ENCODE assay signal across 8 cellular contexts in genomic region chr10:27742926-27743735, GRCh38. TPM values are rescaled to one million over a fixed set of nuclear protein-coding genes. Genes with fewer than 3 reads are reported as not detected.
DNase-seq lines count a peak whose midpoint lies in the region; ATAC-seq and TF ChIP-seq lines count a peak whose summit lies in the region.

No MANE protein-coding gene starts in this region.

- peak; percentile 23 for ATAC-seq in Right ventricle myocardium inferior
- ATAC-seq in activated T-helper 17 cell treated with anti-CD3 and anti-CD28 coated beads, Interleukin-2, amount 50 U/mL, for 72 hours (replicated peaks) = peak; percentile 11
- ATAC-seq in foreskin keratinocyte = peak; percentile 30
- ATAC-seq in HG03095 (IDR thresholded peaks at IDR 0.05; ENCODE audit: unreplicated experiment) = no peak
- ATAC-seq in GM18519 (IDR thresholded peaks at IDR 0.05; ENCODE audit: low FRiP score, unreplicated experiment) = no peak

- H3K27ac ChIP-seq in foreskin keratinocyte = no peak overlapping the region

- H3K9me3 Mint-ChIP-seq in activated T-helper 17 cell treated with anti-CD3 and anti-CD28 coated beads, Interleukin-2, amount 50 U/mL, for 72 hours = no peaks in the 10 kb centered on the region
- H3K9me3 Mint-ChIP-seq in osteocyte (ENCODE audit: unreplicated experiment) = no peaks in the 10 kb centered on the region

- DNase-seq in Right ventricle myocardium inferior (ENCODE audit: missing footprints) (peak; percentile 72), cardiac septum (ENCODE audit: low spot score) (no peak), foreskin keratinocyte (peak in 1 of 2 donors; percentile 19), osteocyte (ENCODE audit: extremely low spot score, unreplicated experiment) (peak; percentile 88), DMS79 (lab: John Stamatoyannopoulos, UW) (no peak)

- peak overlapping the region; percentile 64 for H3K4me3 Mint-ChIP-seq in activated T-helper 17 cell treated with anti-CD3 and anti-CD28 coated beads, Interleukin-2, amount 50 U/mL, for 72 hours
- H3K4me3 Mint-ChIP-seq in osteocyte (ENCODE audit: unreplicated experiment) = peak overlapping the region; percentile 87

- H3K4me1 ChIP-seq in foreskin keratinocyte = no peaks in the 10 kb centered on the region

- H3K27me3 ChIP-seq in foreskin keratinocyte = peaks cover 91% of the 10 kb centered on the region

- H3K4me1 Mint-ChIP-seq in activated T-helper 17 cell treated with anti-CD3 and anti-CD28 coated beads, Interleukin-2, amount 50 U/mL, for 72 hours = peaks cover 11% of the 10 kb centered on the region
- H3K4me1 Mint-ChIP-seq in osteocyte (ENCODE audit: unreplicated experiment) = peaks cover 30% of the 10 kb centered on the region

- TF ChIP-seq CTCF in foreskin keratinocyte (conservative IDR thresholded peaks at IDR 0.05) (no peak), osteocyte (IDR thresholded peaks at IDR 0.05) (no peak)

- H3K27ac Mint-ChIP-seq in activated T-helper 17 cell treated with anti-CD3 and anti-CD28 coated beads, Interleukin-2, amount 50 U/mL, for 72 hours = no peak overlapping the region
- peak overlapping the region; percentile 91 for H3K27ac Mint-ChIP-seq in osteocyte (ENCODE audit: unreplicated experiment)

- peaks cover 49% of the 10 kb centered on the region for H3K27me3 Mint-ChIP-seq in activated T-helper 17 cell treated with anti-CD3 and anti-CD28 coated beads, Interleukin-2, amount 50 U/mL, for 72 hours
- peaks cover 12% of the 10 kb centered on the region for H3K27me3 Mint-ChIP-seq in osteocyte (ENCODE audit: unreplicated experiment)

- intact Hi-C loops in Right ventricle myocardium inferior (cut with DNase I) = loop anchor here (2.0 to 5.0 kb wide), 2 partner anchors 436 to 499 kb away; no protein-coding TSS in a partner anchor
- intact Hi-C loops in cardiac septum (cut with DNase I) = loop anchor here (2.0 to 5.0 kb wide), 2 partner anchors 436 to 499 kb away; no protein-coding TSS in a partner anchor

- H3K36me3 Mint-ChIP-seq in activated T-helper 17 cell treated with anti-CD3 and anti-CD28 coated beads, Interleukin-2, amount 50 U/mL, for 72 hours (ENCODE audit: low read depth) = no peaks in the 10 kb centered on the region
- H3K36me3 Mint-ChIP-seq in osteocyte (ENCODE audit: unreplicated experiment) = peaks cover 9% of the 10 kb centered on the region

RNA-seq across cellular contexts. Expression of gene MKX, which starts 2.5 kb away (rescaled TPM):
- total RNA-seq in Right ventricle myocardium inferior (0.14 TPM), cardiac septum (0.16 TPM), foreskin keratinocyte (0.11 TPM in 1 of 2 replicates, not detected in the other), osteocyte (20.5 and 21.5 TPM in 2 replicates)
- under 1 TPM in 1 of 2 donors, not detected in 1; 0.11 TPM for total RNA-seq in activated T-helper 17 cell treated with anti-CD3 and anti-CD28 coated beads, Interleukin-2, amount 50 U/mL, for 72 hours
- 0.03 TPM in 1 of 2 replicates, not detected in the other for polyA plus RNA-seq in foreskin keratinocyte

Comparison
In these comparisons a context has a peak if more than half of its experiments do, and no peak if none do; other contexts are left out.
1. DNase-seq: peak in Right ventricle myocardium inferior (single experiment) and osteocyte (single experiment); none in cardiac septum (single experiment) and DMS79 (single experiment).
2. ATAC-seq: peak in Right ventricle myocardium inferior (single experiment), activated T-helper 17 cell treated with anti-CD3 and anti-CD28 coated beads, Interleukin-2, amount 50 U/mL, for 72 hours (single experiment) and foreskin keratinocyte (single experiment); none in HG03095 (single experiment) and GM18519 (single experiment).
3. RNA of gene MKX, which starts 2.5 kb away (total RNA-seq): 20.5 to 21.5 TPM in osteocyte; 0.16 TPM in cardiac septum (single experiment), 0.14 TPM in Right ventricle myocardium inferior (single experiment), 0.11 TPM in activated T-helper 17 cell treated with anti-CD3 and anti-CD28 coated beads, Interleukin-2, amount 50 U/mL, for 72 hours and 0.11 TPM in foreskin keratinocyte; every median in the first group is over 10 times any median in the second.